8 cellular contexts compared by ENCODE assay signal in the genomic region with DNA sequence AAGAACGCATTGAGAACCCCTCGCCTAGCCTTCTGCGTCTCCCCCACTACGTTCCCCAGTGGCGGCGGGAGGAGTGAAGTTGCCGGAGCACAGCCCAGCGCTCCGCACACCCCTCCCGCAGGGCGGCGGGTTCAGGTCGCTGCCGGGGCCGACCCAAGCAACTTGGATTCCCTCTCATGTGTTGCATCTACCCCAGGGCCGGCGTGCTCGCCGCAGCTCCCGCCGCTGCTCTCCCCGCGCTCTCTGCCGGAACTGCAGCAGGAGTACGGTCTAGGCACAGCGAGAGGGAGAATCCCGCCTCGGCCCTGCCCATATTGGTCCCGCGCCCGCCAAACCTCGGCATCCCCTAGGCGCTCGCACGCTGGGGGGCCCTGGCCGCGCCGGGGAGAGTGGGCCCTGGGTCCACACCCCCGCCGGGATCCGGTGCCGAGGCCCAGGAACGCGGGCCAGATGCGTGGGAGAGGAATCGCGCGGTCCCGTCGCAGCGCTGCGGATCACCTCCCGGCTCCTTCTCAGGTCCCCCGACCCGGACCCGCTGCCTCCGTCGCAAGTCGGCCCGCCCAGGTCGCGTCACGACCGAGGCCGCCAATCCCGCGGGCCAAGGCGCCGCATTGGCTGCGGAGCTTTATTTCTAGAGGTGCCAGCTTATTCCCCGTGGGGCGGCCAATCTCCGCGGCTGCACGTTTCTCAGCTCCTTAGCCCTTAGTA. TPM values are rescaled to one million over a fixed set of nuclear protein-coding genes. Genes with fewer than 3 reads are reported as not detected.
DNase-seq lines count a peak whose midpoint lies in the region; ATAC-seq and TF ChIP-seq lines count a peak whose summit lies in the region.

No MANE protein-coding gene starts in this region.

- TF ChIP-seq CTCF in Calu3 (IDR thresholded peaks at IDR 0.05; ENCODE audit: unreplicated experiment) (no peak), PC-3 (conservative IDR thresholded peaks at IDR 0.05; ENCODE audit: low read depth, low read length) (no peak), fibroblast of lung (conservative IDR thresholded peaks at IDR 0.05 in 1 of 2, IDR thresholded peaks at IDR 0.05 in 1 of 2; ENCODE audit: low read depth in 1 of 2, low read length in 2 of 2) (peak in 1 of 2 donors; percentile 5), natural killer cell (IDR thresholded peaks at IDR 0.05) (peak; percentile 4)

- H4K20me1 ChIP-seq in PC-3 (ENCODE audit: low read length) (no peaks in the 10 kb centered on the region), fibroblast of lung (ENCODE audit: control insufficient read depth, extremely low read depth, insufficient read depth, low read length) (no peaks in the 10 kb centered on the region)

- peak overlapping the region; percentile 14; the same call in 1 of the 2 replicates for H3K27ac ChIP-seq in PC-3 (ENCODE audit: low read length)
- H3K27ac ChIP-seq in fibroblast of lung (ENCODE audit: insufficient read depth, low read length), result peak overlapping the region; percentile 82

- H3K27me3 ChIP-seq in PC-3 (ENCODE audit: low read length) (no peaks in the 10 kb centered on the region), fibroblast of lung (ENCODE audit: control insufficient read depth, insufficient read depth, low read length) (peaks cover 3% of the 10 kb centered on the region)

- H3K4me1 Mint-ChIP-seq in Calu3 (ENCODE audit: low read depth, unreplicated experiment) (no peaks in the 10 kb centered on the region), natural killer cell (peaks cover 43% of the 10 kb centered on the region in 2 donors)

- H3K4me1 ChIP-seq in PC-3 (ENCODE audit: insufficient read depth, low read length), result peaks cover 8% of the 10 kb centered on the region; the same call in 1 of the 2 replicates
- no peaks in the 10 kb centered on the region for H3K4me1 ChIP-seq in fibroblast of lung (ENCODE audit: control insufficient read depth, extremely low read depth, insufficient read depth, low read length)

- H3K4me3 ChIP-seq in PC-3 (ENCODE audit: low read length), result peak overlapping the region; percentile 94
- peak overlapping the region; percentile 85 to 91 (median 90) for H3K4me3 ChIP-seq in fibroblast of lung (replicated peaks in 1 of 4; ENCODE audit: control extremely low read depth in 1 of 4, insufficient read depth in 1 of 4, low read depth in 3 of 4, low read length in 4 of 4)

- no peaks in the 10 kb centered on the region for H3F3A ChIP-seq in PC-3 (ENCODE audit: low read length, unreplicated experiment)

- H3K9me3 Mint-ChIP-seq in Calu3 (ENCODE audit: low read depth, unreplicated experiment), result no peaks in the 10 kb centered on the region
- no peaks in the 10 kb centered on the region for H3K9me3 Mint-ChIP-seq in natural killer cell

- peak; percentile 33 for ATAC-seq in GM21367 (IDR thresholded peaks at IDR 0.05; ENCODE audit: unreplicated experiment)
- ATAC-seq in PC-3, result peak; percentile 80
- peak; percentile 69 to 73 (median 71) for ATAC-seq in natural killer cell

- intact Hi-C loops in Calu3 (cut with micrococcal nuclease; ENCODE audit: unreplicated experiment) (no loop called here), PC-3 (cut with micrococcal nuclease) (loop anchor here (1.0 to 5.0 kb wide), 2 partner anchors 17 to 288 kb away; no protein-coding TSS in a partner anchor), natural killer cell (cut with micrococcal nuclease) (loop anchor here (1.0 to 2.0 kb wide), 2 partner anchors 17 to 68 kb away; a partner anchor contains a TSS)

- peak overlapping the region; percentile 93 for H3K4me3 Mint-ChIP-seq in Calu3 (ENCODE audit: low read depth, unreplicated experiment)
- peak overlapping the region; percentile 99 for H3K4me3 Mint-ChIP-seq in natural killer cell

- peak overlapping the region; percentile 99 for H3K4me2 ChIP-seq in PC-3 (ENCODE audit: low read length)
- peak overlapping the region; percentile 87 for H3K4me2 ChIP-seq in fibroblast of lung (ENCODE audit: extremely low read depth, insufficient read depth, low read length)

- H3K9me3 ChIP-seq in PC-3 (ENCODE audit: low read length), result no peaks in the 10 kb centered on the region
- no peaks in the 10 kb centered on the region for H3K9me3 ChIP-seq in fibroblast of lung (ENCODE audit: control insufficient read depth, insufficient read depth, low read depth, low read length)

- POLR2A ChIA-PET in PC-3 (lab: Charles Lee; ENCODE audit: unreplicated experiment), result interaction anchor here (0.6 to 0.7 kb wide), 2 partner anchors 55 to 246 kb away, joined by 3 read pairs; no protein-coding TSS in a partner anchor

- peaks cover 24% of the 10 kb centered on the region for H3K79me2 ChIP-seq in PC-3 (ENCODE audit: low read length)
- peaks cover 2% of the 10 kb centered on the region for H3K79me2 ChIP-seq in fibroblast of lung (ENCODE audit: control insufficient read depth, insufficient read depth, low read length)

- H3K27ac Mint-ChIP-seq in Calu3 (ENCODE audit: unreplicated experiment) (peak overlapping the region; percentile 88), natural killer cell (peak overlapping the region; percentile 95 to 98)

- DNase-seq in Calu3 (peak; percentile 82), HT1080 (ENCODE audit: low read depth) (peak; percentile 83), PC-3 (peak; percentile 82), fibroblast of lung (ENCODE audit: low read depth in 2 of 2) (peak; percentile 65 to 78), natural killer cell (peak; percentile 72)
- DNase-seq in activated T-helper 1 cell treated with anti-CD3 and anti-CD28 coated beads, Interleukin-2, amount 50 U/mL, for 16 hours (ENCODE audit: low read depth in 1 of 2, low spot score in 1 of 2), result peak; percentile 63 to 73
- DNase-seq in stimulated activated naive CD4-positive, alpha-beta T cell (lab: John Stamatoyannopoulos, UW), result peak; percentile 75 to 87 (median 84)

- H3K9me2 ChIP-seq in PC-3 (replicated peaks; ENCODE audit: low read length), result no peaks in the 10 kb centered on the region

- BruUV-seq in Calu3 (replicated peaks; lab: Mats Ljungman, UMichigan) (no TSS peak), PC-3 (replicated peaks; lab: Mats Ljungman, UMichigan) (no TSS peak)

- peak overlapping the region; percentile 86 for H3K9ac ChIP-seq in PC-3 (ENCODE audit: low read length)
- H3K9ac ChIP-seq in fibroblast of lung (ENCODE audit: insufficient read depth, low read length), result peak overlapping the region; percentile 85

- H3K27me3 Mint-ChIP-seq in Calu3 (ENCODE audit: unreplicated experiment) (no peaks in the 10 kb centered on the region), natural killer cell (ENCODE audit: low read depth in 2 of 2) (no peaks in the 10 kb centered on the region)

- peak overlapping the region; percentile 99 for H2AFZ ChIP-seq in PC-3 (ENCODE audit: low read length)
- peak overlapping the region; percentile 80 for H2AFZ ChIP-seq in fibroblast of lung (ENCODE audit: low read length)

- H3K36me3 Mint-ChIP-seq in Calu3 (ENCODE audit: insufficient read depth, unreplicated experiment), result peaks cover 25% of the 10 kb centered on the region
- no peaks in the 10 kb centered on the region for H3K36me3 Mint-ChIP-seq in natural killer cell

- no peaks in the 10 kb centered on the region for H3K36me3 ChIP-seq in PC-3 (ENCODE audit: low read depth, low read length)
- no peaks in the 10 kb centered on the region for H3K36me3 ChIP-seq in fibroblast of lung (ENCODE audit: control insufficient read depth, insufficient read depth, low read length)

- CTCF ChIA-PET in Calu3 (lab: Charles Lee) (no interaction called here), PC-3 (lab: Charles Lee) (no interaction called here)

RNA-seq across cellular contexts. Expression of a gene that starts 0.6 kb away (rescaled TPM):
- total RNA-seq in Calu3 (2022) (22.1 and 23.2 TPM in 2 replicates), PC-3 (2014; rRNA removed) (16.6 and 18.8 TPM in 2 replicates), fibroblast of lung (25.6 and 33.1 TPM in 2 replicates), natural killer cell (10 to 100 TPM; 52.5 to 61.8 (median 55.2) TPM)
- total RNA-seq in HT1080 (2014; rRNA removed; shearing (Covaris generic)), result 33.0 and 34.4 TPM in 2 replicates
- polyA plus RNA-seq in HT1080 (2015; cell fraction: cytosol; rRNA removed), result 39.0 and 41.0 TPM in 2 replicates
- polyA plus RNA-seq in HT1080 (2015; cell fraction: nucleus; rRNA removed), result 32.2 and 33.0 TPM in 2 replicates
- polyA plus RNA-seq in fibroblast of lung, result 24.9 and 42.8 TPM in 2 replicates
- 16.0 and 25.3 TPM in 2 replicates for polyA plus RNA-seq in fibroblast of lung (2012)
- 5.6 TPM in 1 of 2 replicates, not detected in the other for polyA minus RNA-seq in fibroblast of lung (ENCODE audit: low replicate concordance)

Comparison
In these comparisons a context has a peak if more than half of its experiments do, and no peak if none do; other contexts are left out.
1. Peak in every context shown above with its lines: DNase-seq, ATAC-seq, H3K4me3 ChIP-seq and H3K27ac ChIP-seq.